8 cellular contexts compared by ENCODE assay signal in genomic region chr6:106084973-106085686, GRCh38. TPM values are rescaled to one million over a fixed set of nuclear protein-coding genes. Genes with fewer than 3 reads are reported as not detected.
A peak's percentile ranks its signal among the peaks of the same experiment; 100 is the strongest.
DNase-seq lines count a peak whose midpoint lies in the region; ATAC-seq, FAIRE-seq and TF ChIP-seq lines count a peak whose summit lies in the region.

No MANE protein-coding gene starts in this region.

- TF ChIP-seq POLR2A in breast epithelium (IDR thresholded peaks at IDR 0.05): no peak

- H3K27ac Mint-ChIP-seq in CD14-positive monocyte: peak overlapping the region; percentile 86 to 97 (median 92)
- peak overlapping the region; percentile 2 to 95 (median 64) for H3K27ac Mint-ChIP-seq in IgD-negative memory B cell
- H3K27ac Mint-ChIP-seq in mesothelial cell of epicardium: no peak overlapping the region

- peak overlapping the region; percentile 81 to 92 for H3K27ac ChIP-seq in breast epithelium
- no peak overlapping the region for H3K27ac ChIP-seq in kidney (ENCODE audit: low read depth in 2 of 2, low read length in 2 of 2)

- H3K9me3 Mint-ChIP-seq in CD14-positive monocyte (no peaks in the 10 kb centered on the region), IgD-negative memory B cell (no peaks in the 10 kb centered on the region), mesothelial cell of epicardium (no peaks in the 10 kb centered on the region)

- peaks cover 2 to 8% of the 10 kb centered on the region in 2 donors for H3K36me3 Mint-ChIP-seq in CD14-positive monocyte
- no peaks in the 10 kb centered on the region for H3K36me3 Mint-ChIP-seq in IgD-negative memory B cell
- no peaks in the 10 kb centered on the region for H3K36me3 Mint-ChIP-seq in mesothelial cell of epicardium

- H3K4me3 ChIP-seq in breast epithelium (peak overlapping the region in 2 of 3 donors; percentile 64 to 83), kidney (ENCODE audit: low read length in 2 of 2) (peak overlapping the region in 1 of 2 donors; percentile 63)

- H3K9me3 ChIP-seq in breast epithelium: no peaks in the 10 kb centered on the region
- no peaks in the 10 kb centered on the region for H3K9me3 ChIP-seq in kidney (ENCODE audit: control insufficient read depth in 1 of 2, low read length in 2 of 2)

- H3K4me3 Mint-ChIP-seq in CD14-positive monocyte (peak overlapping the region; percentile 87 to 93), IgD-negative memory B cell (peak overlapping the region; percentile 78 to 98 (median 89)), mesothelial cell of epicardium (peak overlapping the region; percentile 81)

- TF ChIP-seq CTCF in CD14-positive monocyte (IDR thresholded peaks at IDR 0.05): no peak
- TF ChIP-seq CTCF in breast epithelium (IDR thresholded peaks at IDR 0.05): no peak
- no peak for TF ChIP-seq CTCF in mesothelial cell of epicardium (IDR thresholded peaks at IDR 0.05; ENCODE audit: unreplicated experiment)
- no peak for TF ChIP-seq CTCF in kidney (IDR thresholded peaks at IDR 0.05; ENCODE audit: borderline replicate concordance, extremely low read depth, insufficient read depth)

- DNase-seq in CD14-positive monocyte (ENCODE audit: low spot score) (no peak), breast epithelium (ENCODE audit: low spot score in 2 of 2) (no peak), mesothelial cell of epicardium (ENCODE audit: low spot score in 2 of 2, unreplicated experiment in 2 of 2) (no peak), kidney (no peak), inferior parietal cortex (ENCODE audit: extremely low spot score) (no peak)
- no peak for DNase-seq in stimulated activated CD4-positive, alpha-beta T cell treated with anti-CD3 and anti-CD28 coated beads, Interleukin-2, amount 100 ng/mL, for 48 hours

- no peak for FAIRE-seq in kidney (lab: Jason Lieb, UNC)

- no peak overlapping the region for H3K9ac ChIP-seq in kidney (ENCODE audit: low read length in 2 of 2)

- H3K4me1 ChIP-seq in breast epithelium: no peaks in the 10 kb centered on the region
- peaks cover 0 to 7% of the 10 kb centered on the region in 2 donors for H3K4me1 ChIP-seq in kidney (ENCODE audit: control insufficient read depth in 1 of 2, insufficient read depth in 1 of 2, low read depth in 1 of 2, low read length in 2 of 2)

- no peaks in the 10 kb centered on the region for H3K27me3 ChIP-seq in breast epithelium

- H3K27me3 Mint-ChIP-seq in CD14-positive monocyte (ENCODE audit: low read depth in 3 of 3) (peaks cover 0 to 3% (median 2%) of the 10 kb centered on the region in 3 donors), IgD-negative memory B cell (peaks cover 9% of the 10 kb centered on the region), mesothelial cell of epicardium (ENCODE audit: low read depth) (peaks cover 92% of the 10 kb centered on the region)

- H3K36me3 ChIP-seq in breast epithelium: no peaks in the 10 kb centered on the region
- H3K36me3 ChIP-seq in kidney (ENCODE audit: control insufficient read depth in 1 of 2, insufficient read depth in 2 of 2, low read length in 2 of 2): no peaks in the 10 kb centered on the region

- H3K4me1 Mint-ChIP-seq in CD14-positive monocyte (peaks cover 62% of the 10 kb centered on the region), IgD-negative memory B cell (peaks cover 26 to 31% (median 29%) of the 10 kb centered on the region in 3 donors), mesothelial cell of epicardium (peaks cover 19% of the 10 kb centered on the region)

- no peak for ATAC-seq in HG02571 (IDR thresholded peaks at IDR 0.05; ENCODE audit: unreplicated experiment)

- intact Hi-C loops in CD14-positive monocyte (cut with micrococcal nuclease): loop anchor here (5.0 to 10.0 kb wide), 8 partner anchors 90 to 488 kb away; no protein-coding TSS in a partner anchor
- intact Hi-C loops in breast epithelium (cut with DNase I; ENCODE audit: low total_unique reads): no loop called here
- intact Hi-C loops in kidney (cut with DNase I): no loop called here

RNA-seq across cellular contexts. Expression of gene PRDM1, which starts 1.0 kb away (rescaled TPM):
- polyA plus RNA-seq in CD14-positive monocyte (1 to 10 TPM; 1.8 to 5.2 TPM), IgD-negative memory B cell (11.0 TPM), kidney (ENCODE audit: insufficient read depth, low read depth, low replicate concordance) (0.86 TPM)
- total RNA-seq in breast epithelium (10 to 100 TPM in 2 of 3 donors, 1 to 10 TPM in 1; 6.9 to 16.0 (median 13.1) TPM), mesothelial cell of epicardium (1.5 to 2.3 TPM (median 1.9 TPM) in 3 replicates), kidney (23.0 TPM)

Comparison
In these comparisons a context has a peak if more than half of its experiments do, and no peak if none do; other contexts are left out.
1. H3K27ac ChIP-seq: peak in breast epithelium (2 of 2); none in kidney (0 of 2).
2. intact Hi-C loops: an anchor here in CD14-positive monocyte (5.0 to 10.0 kb wide); none called in breast epithelium and kidney.
3. Peak in every context shown above with its lines, with median percentiles within 50 percentile points of each other: H3K4me3 Mint-ChIP-seq.